ENCODE assay signal across 26 cellular contexts in genomic region chr5:50900952-50901510, GRCh38.
"Had no signal": no experiment of that assay in that cellular context is flagged by ENCODE, and none has a peak within 500 bp of the region (broad histone marks: within the 10 kb centered on the region; RNA-seq: fewer than 3 reads in every experiment).

No MANE protein-coding gene starts in this region.

- H3K9me3 ChIP-seq: esophagus squamous epithelium, lower lobe of right lung, ovary, psoas muscle, stomach, thyroid gland, vagina had no signal

- H3K27ac ChIP-seq: coronary artery, esophagus squamous epithelium, lower lobe of right lung, ovary, psoas muscle, stomach, thyroid gland, vagina had no signal

- H3K36me3 ChIP-seq: esophagus squamous epithelium, lower lobe of right lung, ovary, stomach, thyroid gland, vagina had no signal

- H3K4me1 ChIP-seq: esophagus squamous epithelium, lower lobe of right lung, psoas muscle, stomach, thyroid gland, vagina had no signal

- ATAC-seq: effector memory CD8-positive, alpha-beta T cell; left ventricle myocardium superior; lower lobe of right lung; natural killer cell; right cardiac atrium had no signal

- H3K27me3 ChIP-seq: esophagus squamous epithelium, ovary, stomach, thyroid gland, vagina had no signal

- H3K4me3 ChIP-seq: coronary artery, esophagus squamous epithelium, lower lobe of right lung, ovary, psoas muscle, stomach, thyroid gland, vagina had no signal

- DNase-seq: dermis blood vessel endothelial cell; effector memory CD8-positive, alpha-beta T cell; erythroblast; esophagus squamous epithelium; foreskin melanocyte; left ventricle myocardium superior; lower lobe of right lung; natural killer cell; occipital lobe; ovary; posterior cingulate gyrus; psoas muscle; right cardiac atrium; small intestine; stimulated activated CD4-positive, alpha-beta T cell treated with anti-CD3 and anti-CD28 coated beads, Interleukin-12 subunit alpha, Interleukin-12 subunit beta, amount 100 ng/mL, for 4 hours; stimulated activated CD4-positive, alpha-beta T cell treated with anti-CD3 and anti-CD28 coated beads, Interleukin-1b, Interleukin-23, amount 100 ng/mL, for 48 hours; stimulated activated CD4-positive, alpha-beta T cell treated with anti-CD3 and anti-CD28 coated beads, Interleukin-4, amount 100 ng/mL, for 1 hour; stimulated activated CD8-positive, alpha-beta memory T cell treated with anti-CD3 and anti-CD28 coated beads, Interleukin-4, amount 100 ng/mL, for 48 hours; stimulated activated naive CD4-positive, alpha-beta T cell; stomach; thyroid gland; trophoblast cell had no signal

- FAIRE-seq: endometrium, keratinocyte, small intestine had no signal
